ENCODE assay signal across 1 cellular context in the genomic region with DNA sequence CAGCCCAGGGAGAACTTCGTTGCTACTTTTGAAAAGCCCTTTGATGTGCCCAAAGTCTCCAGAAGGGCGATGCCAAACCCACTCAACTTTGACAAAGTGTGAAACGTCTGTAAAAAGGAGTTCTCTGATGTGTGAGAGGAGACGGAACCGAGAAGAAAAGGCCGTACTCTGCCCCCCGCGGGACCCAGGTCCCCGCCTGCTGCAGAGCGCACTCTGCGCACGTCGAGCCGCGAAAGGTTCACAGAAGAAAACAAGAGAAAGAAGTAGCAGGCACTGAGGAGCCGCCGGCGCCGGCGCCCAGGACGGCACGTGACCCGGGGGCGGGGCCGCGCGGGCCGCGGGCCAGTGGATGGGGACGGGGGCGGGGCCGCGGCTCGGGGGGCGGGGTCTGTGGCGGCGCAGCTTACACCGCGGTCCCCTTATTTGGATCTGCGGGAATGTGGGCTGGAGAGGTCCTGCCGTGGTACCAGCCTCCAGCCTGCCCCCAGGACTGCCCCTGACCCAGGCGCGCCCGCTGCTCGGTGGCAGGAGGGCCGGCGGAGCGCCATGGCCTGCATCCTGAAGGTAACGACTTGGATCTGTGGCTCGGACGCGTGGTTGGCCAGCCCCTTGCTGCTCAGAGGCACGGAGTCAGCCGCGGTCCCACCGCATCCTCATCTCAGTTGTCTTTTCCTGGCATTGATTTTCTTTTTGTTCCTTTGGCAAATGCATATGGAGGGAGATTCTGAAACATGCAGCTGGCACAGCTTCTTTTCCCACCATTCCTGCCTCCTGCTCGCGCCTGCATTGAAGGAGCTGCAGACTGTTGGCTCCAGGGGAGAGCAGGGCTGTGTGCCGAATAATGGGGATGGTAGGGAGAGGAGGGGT.
TF ChIP-seq lines count a peak whose summit lies in the region.

Gene ST6GALNAC3 (plus strand): TSS at position 426 of the 867 bp plus-strand sequence.

TF ChIP-seq in K562, 482 proteins besides CTCF, POLR2A, EP300 and RAD21 (continued from another document and continues in another):
- TF ChIP-seq USF2 (CRISPR knock-in tag; IDR thresholded peaks at IDR 0.05): peak; percentile 83
- TF ChIP-seq, protein P1, sequence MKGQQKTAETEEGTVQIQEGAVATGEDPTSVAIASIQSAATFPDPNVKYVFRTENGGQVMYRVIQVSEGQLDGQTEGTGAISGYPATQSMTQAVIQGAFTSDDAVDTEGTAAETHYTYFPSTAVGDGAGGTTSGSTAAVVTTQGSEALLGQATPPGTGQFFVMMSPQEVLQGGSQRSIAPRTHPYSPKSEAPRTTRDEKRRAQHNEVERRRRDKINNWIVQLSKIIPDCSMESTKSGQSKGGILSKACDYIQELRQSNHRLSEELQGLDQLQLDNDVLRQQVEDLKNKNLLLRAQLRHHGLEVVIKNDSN (CRISPR knock-in tag; IDR thresholded peaks at IDR 0.05): peak; percentile 68
- TF ChIP-seq, protein P2, sequence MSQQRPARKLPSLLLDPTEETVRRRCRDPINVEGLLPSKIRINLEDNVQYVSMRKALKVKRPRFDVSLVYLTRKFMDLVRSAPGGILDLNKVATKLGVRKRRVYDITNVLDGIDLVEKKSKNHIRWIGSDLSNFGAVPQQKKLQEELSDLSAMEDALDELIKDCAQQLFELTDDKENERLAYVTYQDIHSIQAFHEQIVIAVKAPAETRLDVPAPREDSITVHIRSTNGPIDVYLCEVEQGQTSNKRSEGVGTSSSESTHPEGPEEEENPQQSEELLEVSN (IDR thresholded peaks at IDR 0.05; ENCODE audit: borderline replicate concordance in 1 of 2, extremely low read depth in 1 of 2, insufficient read depth in 1 of 2, insufficient read length in 1 of 2, low read depth in 1 of 2, low read length in 1 of 2, poor library complexity in 1 of 2, severe bottlenecking in 1 of 2): peak in 1 of 2 experiments; percentile 92
- TF ChIP-seq NFYB (IDR thresholded peaks at IDR 0.05; ENCODE audit: extremely low read depth, insufficient read length): no peak
- TF ChIP-seq KAT2B (IDR thresholded peaks at IDR 0.05; ENCODE audit: low read depth, low read length): no peak
- peak; percentile 67 for TF ChIP-seq CXXC5 (CRISPR knock-in tag; IDR thresholded peaks at IDR 0.05)
- peak; percentile 40; the same call in 1 of the 2 replicates for TF ChIP-seq KDM2B (CRISPR knock-in tag; IDR thresholded peaks at IDR 0.05)
- TF ChIP-seq TFE3 (CRISPR knock-in tag; IDR thresholded peaks at IDR 0.05): peak; percentile 75
- TF ChIP-seq L3MBTL2 (IDR thresholded peaks at IDR 0.05): peak; percentile 88
- no peak for TF ChIP-seq SMARCC2 (IDR thresholded peaks at IDR 0.05; ENCODE audit: low read depth)
- TF ChIP-seq CREBBP (IDR thresholded peaks at IDR 0.05; ENCODE audit: low read depth, low read length): no peak
- TF ChIP-seq ZKSCAN1 (IDR thresholded peaks at IDR 0.05; ENCODE audit: low read depth, low read length): no peak
- TF ChIP-seq HNRNPLL (IDR thresholded peaks at IDR 0.05; ENCODE audit: low read depth, low read length, poor library complexity, severe bottlenecking): peak; percentile 66
- TF ChIP-seq, protein P3, sequence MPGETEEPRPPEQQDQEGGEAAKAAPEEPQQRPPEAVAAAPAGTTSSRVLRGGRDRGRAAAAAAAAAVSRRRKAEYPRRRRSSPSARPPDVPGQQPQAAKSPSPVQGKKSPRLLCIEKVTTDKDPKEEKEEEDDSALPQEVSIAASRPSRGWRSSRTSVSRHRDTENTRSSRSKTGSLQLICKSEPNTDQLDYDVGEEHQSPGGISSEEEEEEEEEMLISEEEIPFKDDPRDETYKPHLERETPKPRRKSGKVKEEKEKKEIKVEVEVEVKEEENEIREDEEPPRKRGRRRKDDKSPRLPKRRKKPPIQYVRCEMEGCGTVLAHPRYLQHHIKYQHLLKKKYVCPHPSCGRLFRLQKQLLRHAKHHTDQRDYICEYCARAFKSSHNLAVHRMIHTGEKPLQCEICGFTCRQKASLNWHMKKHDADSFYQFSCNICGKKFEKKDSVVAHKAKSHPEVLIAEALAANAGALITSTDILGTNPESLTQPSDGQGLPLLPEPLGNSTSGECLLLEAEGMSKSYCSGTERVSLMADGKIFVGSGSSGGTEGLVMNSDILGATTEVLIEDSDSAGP (CRISPR knock-in tag; IDR thresholded peaks at IDR 0.05): no peak
- TF ChIP-seq MGA (IDR thresholded peaks at IDR 0.05): peak; percentile 56
- no peak for TF ChIP-seq ZNF551 (CRISPR knock-in tag; IDR thresholded peaks at IDR 0.05)
- TF ChIP-seq ZNF133 (CRISPR knock-in tag; IDR thresholded peaks at IDR 0.05): no peak
- TF ChIP-seq BCOR (IDR thresholded peaks at IDR 0.05): no peak
- TF ChIP-seq ZNF12 (CRISPR knock-in tag; IDR thresholded peaks at IDR 0.05): no peak
- TF ChIP-seq FOSL1 (tag; conservative IDR thresholded peaks at IDR 0.05): no peak
- no peak for TF ChIP-seq ZNF778 (CRISPR knock-in tag; IDR thresholded peaks at IDR 0.05)
- peak; percentile 58 to 60; a peak in 3 of 4 replicates for TF ChIP-seq NRF1 (conservative IDR thresholded peaks at IDR 0.05 in 1 of 2, IDR thresholded peaks at IDR 0.05 in 1 of 2)
- TF ChIP-seq FOXK1 (CRISPR knock-in tag; IDR thresholded peaks at IDR 0.05; ENCODE audit: borderline replicate concordance): no peak
- TF ChIP-seq ZNF511 (CRISPR knock-in tag; IDR thresholded peaks at IDR 0.05): no peak
- no peak for TF ChIP-seq ZNF324 (CRISPR knock-in tag; IDR thresholded peaks at IDR 0.05)
- TF ChIP-seq ARNT (IDR thresholded peaks at IDR 0.05): no peak
- no peak for TF ChIP-seq ZNF263 (CRISPR knock-in tag; IDR thresholded peaks at IDR 0.05; ENCODE audit: borderline replicate concordance)
- TF ChIP-seq FOXA3 (CRISPR knock-in tag; conservative IDR thresholded peaks at IDR 0.05 in 1 of 2, IDR thresholded peaks at IDR 0.05 in 1 of 2): no peak
- peak; percentile 31; the same call in 1 of the 2 replicates for TF ChIP-seq RBFOX2 (IDR thresholded peaks at IDR 0.05; ENCODE audit: low read depth, low read length)
- TF ChIP-seq HMGN3 (IDR thresholded peaks at IDR 0.05; ENCODE audit: borderline replicate concordance, extremely low read depth, insufficient read length, low read depth, low read length): peak; percentile 38
- TF ChIP-seq ZNF311 (CRISPR knock-in tag; IDR thresholded peaks at IDR 0.05): no peak
- no peak for TF ChIP-seq ILF3 (IDR thresholded peaks at IDR 0.05; ENCODE audit: borderline replicate concordance)
- no peak for TF ChIP-seq ZNF518B (CRISPR knock-in tag; IDR thresholded peaks at IDR 0.05)
- TF ChIP-seq RAD51 (IDR thresholded peaks at IDR 0.05; ENCODE audit: borderline replicate concordance, low read depth): peak; percentile 57
